In genomic region chr4:91256043-91256442, GRCh38 we compare ENCODE assay signal across 16 cellular contexts.
"Had no signal": no experiment of that assay in that cellular context is flagged by ENCODE, and none has a peak within 500 bp of the region (broad histone marks: within the 10 kb centered on the region; RNA-seq: fewer than 3 reads in every experiment).

No MANE protein-coding gene starts in this region.

- DNase-seq: activated CD4-positive, alpha-beta T cell treated with anti-CD3 and anti-CD28 coated beads for 1 hour; activated CD4-positive, alpha-beta T cell treated with anti-CD3 and anti-CD28 coated beads, Interleukin-2, amount 50 U/mL, for 4 hours; activated naive CD4-positive, alpha-beta T cell; activated naive CD8-positive, alpha-beta T cell treated with anti-CD3 and anti-CD28 coated beads, Interleukin-2, amount 50 U/mL, for 24 hours; activated T-cell treated with anti-CD3 and anti-CD28 coated beads for 4 hours; aorta; cerebellar nuclear complex; effector CD8-positive, alpha-beta T cell; foreskin melanocyte; left ventricle myocardium inferior; naive thymus-derived CD8-positive, alpha-beta T cell; nucleus accumbens; posterior cingulate gyrus; retina had no signal

- H3K4me1 Mint-ChIP-seq: activated naive CD8-positive, alpha-beta T cell treated with anti-CD3 and anti-CD28 coated beads, Interleukin-2, amount 50 U/mL, for 24 hours; naive thymus-derived CD8-positive, alpha-beta T cell; stimulated activated effector memory CD8-positive, alpha-beta T cell treated with anti-CD3 and anti-CD28 coated beads, Interleukin-12 subunit alpha, Interleukin-12 subunit beta, amount 100 ng/mL, for 72 hours had no signal

- H3K27me3 Mint-ChIP-seq: activated naive CD8-positive, alpha-beta T cell treated with anti-CD3 and anti-CD28 coated beads, Interleukin-2, amount 50 U/mL, for 24 hours; naive thymus-derived CD8-positive, alpha-beta T cell had no signal

- H3K27me3 ChIP-seq: heart left ventricle had no signal

- ATAC-seq: activated naive CD8-positive, alpha-beta T cell treated with anti-CD3 and anti-CD28 coated beads, Interleukin-2, amount 50 U/mL, for 24 hours; heart left ventricle; naive thymus-derived CD8-positive, alpha-beta T cell; stimulated activated effector memory CD8-positive, alpha-beta T cell treated with anti-CD3 and anti-CD28 coated beads, Interleukin-12 subunit alpha, Interleukin-12 subunit beta, amount 100 ng/mL, for 72 hours had no signal

- H3K27ac Mint-ChIP-seq: activated naive CD8-positive, alpha-beta T cell treated with anti-CD3 and anti-CD28 coated beads, Interleukin-2, amount 50 U/mL, for 24 hours; naive thymus-derived CD8-positive, alpha-beta T cell; stimulated activated effector memory CD8-positive, alpha-beta T cell treated with anti-CD3 and anti-CD28 coated beads, Interleukin-12 subunit alpha, Interleukin-12 subunit beta, amount 100 ng/mL, for 72 hours had no signal

- H3K27ac ChIP-seq: heart left ventricle, left ventricle myocardium inferior had no signal

- H3K36me3 Mint-ChIP-seq: naive thymus-derived CD8-positive, alpha-beta T cell; stimulated activated effector memory CD8-positive, alpha-beta T cell treated with anti-CD3 and anti-CD28 coated beads, Interleukin-12 subunit alpha, Interleukin-12 subunit beta, amount 100 ng/mL, for 72 hours had no signal

- H3K4me3 Mint-ChIP-seq: activated naive CD8-positive, alpha-beta T cell treated with anti-CD3 and anti-CD28 coated beads, Interleukin-2, amount 50 U/mL, for 24 hours; naive thymus-derived CD8-positive, alpha-beta T cell; stimulated activated effector memory CD8-positive, alpha-beta T cell treated with anti-CD3 and anti-CD28 coated beads, Interleukin-12 subunit alpha, Interleukin-12 subunit beta, amount 100 ng/mL, for 72 hours had no signal

- H3K4me1 ChIP-seq: heart left ventricle, left ventricle myocardium inferior had no signal
